25 cellular contexts compared by ENCODE assay signal in the genomic region with DNA sequence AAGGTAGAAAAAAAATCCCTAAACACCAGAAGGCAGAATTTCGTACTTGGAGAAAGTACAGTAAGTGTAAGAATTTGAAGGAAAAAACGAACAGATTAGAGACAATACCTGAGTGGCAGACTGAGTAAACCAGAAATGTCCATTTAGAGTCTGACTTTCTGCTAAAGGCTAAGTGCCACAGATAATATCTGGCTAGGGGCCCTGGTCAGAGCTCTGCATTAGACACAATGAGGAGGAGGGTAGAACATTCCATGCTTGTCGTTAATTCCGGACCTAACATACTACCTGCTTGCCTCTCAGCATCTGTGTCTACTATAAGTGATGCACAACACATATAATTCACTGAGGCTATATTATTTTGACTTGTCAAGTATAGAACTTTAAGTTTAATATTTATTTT.
"Had no signal": no experiment of that assay in that cellular context is flagged by ENCODE, and none has a peak within 500 bp of the region (broad histone marks: within the 10 kb centered on the region; RNA-seq: fewer than 3 reads in every experiment).

No MANE protein-coding gene starts in this region.

- H3K9me3 ChIP-seq: gastrocnemius medialis, ovary, right lobe of liver, thyroid gland had no signal

- H3K9me3 Mint-ChIP-seq: naive thymus-derived CD4-positive, alpha-beta T cell; nephron; stimulated activated naive CD8-positive, alpha-beta T cell treated with anti-CD3 and anti-CD28 coated beads, Interleukin-15, amount 100 ng/mL, for 72 hours; type B pancreatic cell had no signal

- H3K36me3 Mint-ChIP-seq: naive thymus-derived CD4-positive, alpha-beta T cell had no signal

- H3K27me3 Mint-ChIP-seq: stimulated activated naive CD8-positive, alpha-beta T cell treated with anti-CD3 and anti-CD28 coated beads, Interleukin-15, amount 100 ng/mL, for 72 hours; type B pancreatic cell had no signal

- H3K4me3 ChIP-seq: dorsolateral prefrontal cortex, gastrocnemius medialis, ovary, right lobe of liver, thyroid gland had no signal

- ATAC-seq: esophagus mucosa; gastrocnemius medialis; left lobe of liver; naive thymus-derived CD4-positive, alpha-beta T cell; right lobe of liver; stimulated activated naive CD8-positive, alpha-beta T cell treated with anti-CD3 and anti-CD28 coated beads, Interleukin-15, amount 100 ng/mL, for 72 hours had no signal

- DNase-seq: dorsolateral prefrontal cortex; effector CD4-positive, alpha-beta T cell; foreskin fibroblast; gastrocnemius medialis; head of caudate nucleus; kidney; mesenchymal stem cell; midbrain; naive thymus-derived CD4-positive, alpha-beta T cell; nucleus accumbens; ovary; right lobe of liver; small intestine; stimulated activated CD4-positive, alpha-beta T cell treated with anti-CD3 and anti-CD28 coated beads, Interleukin-12 subunit alpha, Interleukin-12 subunit beta, amount 100 ng/mL, for 4 hours; stimulated activated CD4-positive, alpha-beta T cell treated with anti-CD3 and anti-CD28 coated beads, Interleukin-1b, Interleukin-23, amount 100 ng/mL, for 48 hours; stimulated activated CD4-positive, alpha-beta T cell treated with anti-CD3 and anti-CD28 coated beads, Interleukin-4, amount 100 ng/mL, for 1 hour; stimulated activated CD8-positive, alpha-beta memory T cell treated with anti-CD3 and anti-CD28 coated beads, Interleukin-4, amount 100 ng/mL, for 48 hours; stimulated activated naive CD4-positive, alpha-beta T cell; stimulated activated naive CD8-positive, alpha-beta T cell treated with anti-CD3 and anti-CD28 coated beads, Interleukin-15, amount 100 ng/mL, for 72 hours; thyroid gland had no signal

- H3K27ac ChIP-seq: epithelial cell of prostate, gastrocnemius medialis, ovary, right lobe of liver, thyroid gland had no signal

- H3K27ac Mint-ChIP-seq: naive thymus-derived CD4-positive, alpha-beta T cell; nephron; stimulated activated naive CD8-positive, alpha-beta T cell treated with anti-CD3 and anti-CD28 coated beads, Interleukin-15, amount 100 ng/mL, for 72 hours; type B pancreatic cell had no signal

- H3K4me3 Mint-ChIP-seq: naive thymus-derived CD4-positive, alpha-beta T cell; nephron; stimulated activated naive CD8-positive, alpha-beta T cell treated with anti-CD3 and anti-CD28 coated beads, Interleukin-15, amount 100 ng/mL, for 72 hours; type B pancreatic cell had no signal

- H3K27me3 ChIP-seq: dorsolateral prefrontal cortex, gastrocnemius medialis, ovary, right lobe of liver, thyroid gland had no signal

- H3K4me1 Mint-ChIP-seq: nephron; stimulated activated naive CD8-positive, alpha-beta T cell treated with anti-CD3 and anti-CD28 coated beads, Interleukin-15, amount 100 ng/mL, for 72 hours had no signal

- H3K4me1 ChIP-seq: gastrocnemius medialis, right lobe of liver had no signal

- H3K36me3 ChIP-seq: gastrocnemius medialis, ovary, right lobe of liver, thyroid gland had no signal
